32 cellular contexts compared by ENCODE assay signal in the genomic region with DNA sequence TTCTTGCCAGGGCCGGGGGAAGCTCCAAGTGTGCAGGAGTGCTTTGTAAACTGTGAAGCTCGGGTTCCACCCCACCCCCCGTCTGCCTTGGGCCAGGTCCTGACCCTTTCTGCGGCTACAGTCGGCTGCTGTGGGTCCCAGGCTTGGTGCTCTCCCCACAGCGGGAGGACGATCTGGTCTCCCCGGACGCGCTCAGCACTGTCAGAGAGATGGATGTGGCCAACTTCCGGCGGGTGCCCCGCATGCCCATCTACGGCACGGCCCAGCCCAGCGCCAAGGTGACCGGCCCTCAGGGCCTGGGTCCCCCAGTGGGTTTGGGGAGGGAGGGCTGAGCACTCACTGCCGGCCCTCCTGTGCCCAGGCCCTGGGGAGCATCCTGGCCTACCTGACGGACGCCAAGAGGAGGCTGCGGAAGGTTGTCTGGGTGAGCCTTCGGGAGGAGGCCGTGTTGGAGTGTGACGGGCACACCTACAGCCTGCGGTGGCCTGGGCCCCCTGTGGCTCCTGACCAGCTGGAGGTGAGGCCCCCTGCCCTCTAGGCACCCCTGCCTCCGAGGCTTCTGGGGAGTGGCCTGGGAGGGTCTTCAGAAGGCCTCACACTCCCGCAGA.
"Had no signal": no experiment of that assay in that cellular context is flagged by ENCODE, and none has a peak within 500 bp of the region (broad histone marks: within the 10 kb centered on the region; RNA-seq: fewer than 3 reads in every experiment).

No MANE protein-coding gene starts in this region.

- H3K9me3 ChIP-seq: MG63 had no signal

- H3K36me3 Mint-ChIP-seq: activated CD8-positive, alpha-beta memory T cell treated with anti-CD3 and anti-CD28 coated beads, Interleukin-2, amount 10 ng/mL, durations not matched to agents 7 days and 5 days; activated naive CD4-positive, alpha-beta T cell treated with anti-CD3 and anti-CD28 coated beads, Interleukin-2, amount 10 ng/mL, durations not matched to agents 7 days and 5 days; activated naive CD8-positive, alpha-beta T cell; IgD-negative memory B cell had no signal

- ATAC-seq: activated CD8-positive, alpha-beta memory T cell treated with anti-CD3 and anti-CD28 coated beads, Interleukin-2, amount 10 ng/mL, durations not matched to agents 7 days and 5 days; activated naive CD8-positive, alpha-beta T cell treated with anti-CD3 and anti-CD28 coated beads, Interleukin-2, amount 50 U/mL, for 24 hours; SK-N-SH treated with all-trans-retinoic acid at 6 μM for 48 hours had no signal

- H3K27me3 ChIP-seq: brain microvascular endothelial cell, MG63 had no signal

- DNase-seq: activated CD4-positive, alpha-beta memory T cell treated with anti-CD3 and anti-CD28 coated beads, Interleukin-2, amount 10 ng/mL, durations not matched to agents 7 days and 5 days; activated CD4-positive, alpha-beta T cell treated with anti-CD3 and anti-CD28 coated beads for 1 hour; activated CD4-positive, alpha-beta T cell treated with anti-CD3 and anti-CD28 coated beads for 48 hours; activated CD4-positive, CD25-positive, alpha-beta regulatory T cell; activated CD8-positive, alpha-beta memory T cell treated with anti-CD3 and anti-CD28 coated beads for 24 hours; activated CD8-positive, alpha-beta memory T cell treated with anti-CD3 and anti-CD28 coated beads, Interleukin-2, amount 10 ng/mL, durations not matched to agents 7 days and 5 days; activated CD8-positive, alpha-beta memory T cell treated with anti-CD3 and anti-CD28 coated beads, Interleukin-2, amount 50 U/mL, for 48 hours; activated effector memory CD4-positive, alpha-beta T cell treated with Interleukin-2 at 50 U/mL for 16 hours; activated naive CD4-positive, alpha-beta T cell treated with anti-CD3 and anti-CD28 coated beads, Interleukin-2, amount 10 ng/mL, durations not matched to agents 7 days and 5 days; activated naive CD8-positive, alpha-beta T cell treated with anti-CD3 and anti-CD28 coated beads, Interleukin-2, amount 50 U/mL, for 24 hours; activated T-cell treated with anti-CD3 and anti-CD28 coated beads, Interleukin-2, amount 50 U/mL, for 48 hours; anterior cingulate cortex; brain microvascular endothelial cell; Kasumi-1; KG1; MG63; NCI-H1048; NCI-H1105 treated with DMSO at 0.1 percent for 48 hours; NCI-H1436; NCI-H1694; NCI-H1930; NCI-H2081 treated with DMSO at 0.1 percent for 48 hours; NCI-H345; NCI-H524 treated with DMSO at 0.1 percent for 48 hours; SIG-M5; T-helper 1 cell; T-helper 2 cell; T-helper 9 cell; WERI-Rb-1 had no signal

- H3K36me3 ChIP-seq: brain microvascular endothelial cell, MG63, WERI-Rb-1 had no signal

- H3K27ac Mint-ChIP-seq: activated CD4-positive, alpha-beta memory T cell treated with anti-CD3 and anti-CD28 coated beads, Interleukin-2, amount 10 ng/mL, durations not matched to agents 7 days and 5 days; activated CD8-positive, alpha-beta memory T cell treated with anti-CD3 and anti-CD28 coated beads, Interleukin-2, amount 10 ng/mL, durations not matched to agents 7 days and 5 days; activated naive CD4-positive, alpha-beta T cell treated with anti-CD3 and anti-CD28 coated beads, Interleukin-2, amount 10 ng/mL, durations not matched to agents 7 days and 5 days; activated naive CD8-positive, alpha-beta T cell; activated naive CD8-positive, alpha-beta T cell treated with anti-CD3 and anti-CD28 coated beads, Interleukin-2, amount 50 U/mL, for 24 hours; IgD-negative memory B cell had no signal

- H3K27ac ChIP-seq: brain microvascular endothelial cell, WERI-Rb-1 had no signal

- H3K9me3 Mint-ChIP-seq: activated CD4-positive, alpha-beta memory T cell treated with anti-CD3 and anti-CD28 coated beads, Interleukin-2, amount 10 ng/mL, durations not matched to agents 7 days and 5 days; activated naive CD4-positive, alpha-beta T cell treated with anti-CD3 and anti-CD28 coated beads, Interleukin-2, amount 10 ng/mL, durations not matched to agents 7 days and 5 days; activated naive CD8-positive, alpha-beta T cell treated with anti-CD3 and anti-CD28 coated beads, Interleukin-2, amount 50 U/mL, for 24 hours; IgD-negative memory B cell had no signal

- H3K4me3 Mint-ChIP-seq: activated CD4-positive, alpha-beta memory T cell treated with anti-CD3 and anti-CD28 coated beads, Interleukin-2, amount 10 ng/mL, durations not matched to agents 7 days and 5 days; activated CD8-positive, alpha-beta memory T cell treated with anti-CD3 and anti-CD28 coated beads, Interleukin-2, amount 10 ng/mL, durations not matched to agents 7 days and 5 days; activated naive CD4-positive, alpha-beta T cell treated with anti-CD3 and anti-CD28 coated beads, Interleukin-2, amount 10 ng/mL, durations not matched to agents 7 days and 5 days; activated naive CD8-positive, alpha-beta T cell; activated naive CD8-positive, alpha-beta T cell treated with anti-CD3 and anti-CD28 coated beads, Interleukin-2, amount 50 U/mL, for 24 hours; IgD-negative memory B cell had no signal

- H3K4me1 Mint-ChIP-seq: activated CD4-positive, alpha-beta memory T cell treated with anti-CD3 and anti-CD28 coated beads, Interleukin-2, amount 10 ng/mL, durations not matched to agents 7 days and 5 days; activated CD8-positive, alpha-beta memory T cell treated with anti-CD3 and anti-CD28 coated beads, Interleukin-2, amount 10 ng/mL, durations not matched to agents 7 days and 5 days; activated naive CD4-positive, alpha-beta T cell treated with anti-CD3 and anti-CD28 coated beads, Interleukin-2, amount 10 ng/mL, durations not matched to agents 7 days and 5 days; activated naive CD8-positive, alpha-beta T cell treated with anti-CD3 and anti-CD28 coated beads, Interleukin-2, amount 50 U/mL, for 24 hours had no signal

- H3K4me3 ChIP-seq: MG63 had no signal
